ENCODE assay signal across 28 cellular contexts in genomic region chr10:104811166-104811565, GRCh38.
"Had no signal": no experiment of that assay in that cellular context is flagged by ENCODE, and none has a peak within 500 bp of the region (broad histone marks: within the 10 kb centered on the region; RNA-seq: fewer than 3 reads in every experiment).

No MANE protein-coding gene starts in this region.

- H3K9me3 Mint-ChIP-seq: activated CD8-positive, alpha-beta T cell treated with anti-CD3 and anti-CD28 coated beads for 36 hours; activated naive CD4-positive, alpha-beta T cell treated with anti-CD3 and anti-CD28 coated beads, Interleukin-2, amount 10 ng/mL, durations not matched to agents 7 days and 5 days; activated naive CD8-positive, alpha-beta T cell treated with anti-CD3 and anti-CD28 coated beads for 36 hours; activated T-cell treated with anti-CD3 and anti-CD28 coated beads, Interleukin-2, amount 50 U/mL, for 72 hours; activated T-helper 2 cell treated with anti-CD3 and anti-CD28 coated beads, Interferon-gamma antibody, Interleukin-2, Interleukin-4, amounts not matched to agents 10 μg/mL and 5 μg/mL and 100 μg/mL, durations not matched to agents 14 hours and 24 hours and 36 hours had no signal

- H3K27me3 ChIP-seq: SJCRH30 had no signal

- H3K27ac ChIP-seq: SJCRH30, WERI-Rb-1 had no signal

- H3K4me1 Mint-ChIP-seq: activated naive CD4-positive, alpha-beta T cell treated with anti-CD3 and anti-CD28 coated beads, Interleukin-2, amount 10 ng/mL, durations not matched to agents 7 days and 5 days; activated naive CD8-positive, alpha-beta T cell treated with anti-CD3 and anti-CD28 coated beads for 36 hours had no signal

- H3K4me3 Mint-ChIP-seq: activated CD8-positive, alpha-beta T cell treated with anti-CD3 and anti-CD28 coated beads for 36 hours; activated naive CD4-positive, alpha-beta T cell treated with anti-CD3 and anti-CD28 coated beads, Interleukin-2, amount 10 ng/mL, durations not matched to agents 7 days and 5 days; activated naive CD8-positive, alpha-beta T cell treated with anti-CD3 and anti-CD28 coated beads for 36 hours; activated T-cell treated with anti-CD3 and anti-CD28 coated beads, Interleukin-2, amount 50 U/mL, for 72 hours had no signal

- DNase-seq: activated CD4-positive, alpha-beta T cell treated with anti-CD3 and anti-CD28 coated beads for 4 hours; activated CD8-positive, alpha-beta memory T cell treated with anti-CD3 and anti-CD28 coated beads, Interleukin-2, amount 50 U/mL, for 4 hours; activated CD8-positive, alpha-beta T cell treated with anti-CD3 and anti-CD28 coated beads for 36 hours; activated gamma-delta T cell treated with Interleukin-2 at 50 U/mL for 16 hours; activated naive CD4-positive, alpha-beta T cell treated with anti-CD3 and anti-CD28 coated beads, Interleukin-2, amount 10 ng/mL, durations not matched to agents 7 days and 5 days; activated naive CD8-positive, alpha-beta T cell treated with anti-CD3 and anti-CD28 coated beads for 36 hours; activated T-cell treated with anti-CD3 and anti-CD28 coated beads, Interleukin-2, amount 50 U/mL, for 72 hours; caudate nucleus; Kasumi-1; KBM-7; NCI-H1092; NCI-H1417; NCI-H2029; NCI-H2107; NCI-H2171 treated with DMSO at 0.1 percent for 48 hours; NCI-H226; NCI-H526 treated with DMSO at 0.1 percent for 48 hours; NK-92 treated with Interleukin-12 subunit alpha and Interleukin-12 subunit beta, amount 100 ng/mL, for 24 hours; OCI-M1; Right ventricle myocardium superior; RPMI8226; SJCRH30; SK-N-SH; T-helper 1 cell; WERI-Rb-1 had no signal

- H3K36me3 Mint-ChIP-seq: activated naive CD4-positive, alpha-beta T cell treated with anti-CD3 and anti-CD28 coated beads, Interleukin-2, amount 10 ng/mL, durations not matched to agents 7 days and 5 days; activated naive CD8-positive, alpha-beta T cell treated with anti-CD3 and anti-CD28 coated beads for 36 hours had no signal

- H3K27me3 Mint-ChIP-seq: activated naive CD4-positive, alpha-beta T cell treated with anti-CD3 and anti-CD28 coated beads, Interleukin-2, amount 10 ng/mL, durations not matched to agents 7 days and 5 days had no signal

- H3K4me2 ChIP-seq: SK-N-SH had no signal

- H3K36me3 ChIP-seq: SJCRH30, WERI-Rb-1 had no signal

- H3K27ac Mint-ChIP-seq: activated CD8-positive, alpha-beta T cell treated with anti-CD3 and anti-CD28 coated beads for 36 hours; activated naive CD4-positive, alpha-beta T cell treated with anti-CD3 and anti-CD28 coated beads, Interleukin-2, amount 10 ng/mL, durations not matched to agents 7 days and 5 days; activated naive CD8-positive, alpha-beta T cell treated with anti-CD3 and anti-CD28 coated beads for 36 hours; activated T-cell treated with anti-CD3 and anti-CD28 coated beads, Interleukin-2, amount 50 U/mL, for 72 hours; activated T-helper 2 cell treated with anti-CD3 and anti-CD28 coated beads, Interferon-gamma antibody, Interleukin-2, Interleukin-4, amounts not matched to agents 10 μg/mL and 5 μg/mL and 100 μg/mL, durations not matched to agents 14 hours and 24 hours and 36 hours had no signal

- H3K9ac ChIP-seq: SK-N-SH had no signal

- ATAC-seq: activated CD4-positive, CD25-positive, alpha-beta regulatory T cell treated with anti-CD3 and anti-CD28 coated beads, Interleukin-2, amount 50 U/mL, for 24 hours; activated CD8-positive, alpha-beta T cell treated with anti-CD3 and anti-CD28 coated beads for 36 hours; activated T-cell treated with anti-CD3 and anti-CD28 coated beads, Interleukin-2, amount 50 U/mL, for 72 hours; Panc1 had no signal

- H3K4me3 ChIP-seq: SJCRH30 had no signal

- H3K9me3 ChIP-seq: SK-N-SH had no signal
